In genomic region chr5:150217874-150218692, GRCh38 we compare ENCODE assay signal across 8 cellular contexts. TPM values are rescaled to one million over a fixed set of nuclear protein-coding genes. Genes with fewer than 3 reads are reported as not detected.
DNase-seq lines count a peak whose midpoint lies in the region; ATAC-seq and TF ChIP-seq lines count a peak whose summit lies in the region.

No MANE protein-coding gene starts in this region.

- H3K27ac ChIP-seq in smooth muscle cell (ENCODE audit: low read depth) = no peak overlapping the region

- no peaks in the 10 kb centered on the region for H3F3A ChIP-seq in smooth muscle cell (ENCODE audit: low read depth)

- H3K9ac ChIP-seq in smooth muscle cell (ENCODE audit: low read depth) = no peak overlapping the region

- no peaks in the 10 kb centered on the region for H3K9me3 ChIP-seq in smooth muscle cell (replicated peaks; ENCODE audit: low read depth)

- no peaks in the 10 kb centered on the region for H3K36me3 ChIP-seq in smooth muscle cell (ENCODE audit: low read depth)

- DNase-seq in NCI-H2029 treated with DMSO at 0.1 percent for 48 hours (lab: John Stamatoyannopoulos, UW) (peak; percentile 74), T1000 (lab: John Stamatoyannopoulos, UW) (peak; percentile 64), astrocyte of the hippocampus (ENCODE audit: low read depth, low spot score) (peak; percentile 90), hippocampal formation (lab: John Stamatoyannopoulos, UW) (peak; percentile 71), smooth muscle cell (lab: John Stamatoyannopoulos, UW; ENCODE audit: unreplicated experiment) (peak; percentile 42)

- ATAC-seq in GM18498 (IDR thresholded peaks at IDR 0.05; ENCODE audit: unreplicated experiment) (peak; percentile 84), HG02885 (IDR thresholded peaks at IDR 0.05; ENCODE audit: poor library complexity, unreplicated experiment) (peak; percentile 87), HG03457 (IDR thresholded peaks at IDR 0.05; ENCODE audit: unreplicated experiment) (no peak)

- H3K27me3 ChIP-seq in smooth muscle cell (ENCODE audit: low read depth) = no peaks in the 10 kb centered on the region

- no peaks in the 10 kb centered on the region for H3K4me1 ChIP-seq in smooth muscle cell (ENCODE audit: low read depth)

- no peak overlapping the region for H3K4me3 ChIP-seq in smooth muscle cell

- H3K4me2 ChIP-seq in smooth muscle cell = no peak overlapping the region

- WGBS in smooth muscle cell (ENCODE audit: low lambda C conversion rate) = 26% methylated on average over 10 of the region's 10 CpGs

- no peaks in the 10 kb centered on the region for H3K79me2 ChIP-seq in smooth muscle cell (ENCODE audit: low read depth)

- H4K20me1 ChIP-seq in smooth muscle cell (ENCODE audit: low read depth) = no peaks in the 10 kb centered on the region

- H2AFZ ChIP-seq in smooth muscle cell (ENCODE audit: low read depth) = no peak overlapping the region

- peak; percentile 83 for TF ChIP-seq CTCF in smooth muscle cell (IDR thresholded peaks at IDR 0.05; ENCODE audit: borderline replicate concordance, insufficient read depth, poor library complexity, severe bottlenecking)

RNA-seq across cellular contexts. Expression of gene SLC6A7, which starts 28.2 kb away (rescaled TPM):
- not detected in 2 replicates for total RNA-seq in smooth muscle cell
- polyA plus RNA-seq in smooth muscle cell = 0.10 TPM in 1 of 2 replicates, not detected in the other

RNA-seq across cellular contexts. Expression of gene CDX1, which starts 51.5 kb away (rescaled TPM):
- total RNA-seq in smooth muscle cell = 1.4 and 3.9 TPM in 2 replicates
- 5.0 and 8.5 TPM in 2 replicates for polyA plus RNA-seq in smooth muscle cell
